In the genomic region with DNA sequence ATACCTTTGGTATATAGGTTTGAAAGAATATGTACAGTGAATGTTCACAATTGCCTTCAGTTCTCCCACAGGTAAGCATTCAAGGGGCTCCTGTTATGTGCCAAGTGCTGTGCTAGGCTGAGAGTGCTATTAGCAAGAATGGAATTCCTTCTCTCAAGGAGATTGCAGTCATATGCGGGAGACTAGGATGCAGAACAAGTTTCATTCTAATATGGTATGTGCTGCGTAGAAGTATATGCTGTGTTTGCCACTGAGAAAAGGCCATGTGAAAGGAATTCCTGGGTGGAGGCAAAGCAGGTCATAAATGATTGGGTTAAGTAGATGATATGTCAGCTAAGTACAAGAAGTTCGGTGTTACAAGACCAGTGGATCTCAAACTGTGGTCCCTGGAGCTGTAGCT, we compare ENCODE assay signal across 29 cellular contexts.
"Had no signal": no experiment of that assay in that cellular context is flagged by ENCODE, and none has a peak within 500 bp of the region (broad histone marks: within the 10 kb centered on the region; RNA-seq: fewer than 3 reads in every experiment).

No MANE protein-coding gene starts in this region.

- H3K36me3 ChIP-seq: adrenal gland, ascending aorta, brain microvascular endothelial cell, breast epithelium, cardiac muscle cell had no signal

- H3K27ac ChIP-seq: adrenal gland, ascending aorta, body of pancreas, brain microvascular endothelial cell, breast epithelium, cardiac muscle cell had no signal

- H3K4me3 ChIP-seq: adrenal gland, ascending aorta, body of pancreas, breast epithelium, cardiac muscle cell had no signal

- H3K27me3 ChIP-seq: adrenal gland, ascending aorta, body of pancreas, brain microvascular endothelial cell, breast epithelium, cardiac muscle cell had no signal

- H3K9me3 ChIP-seq: adrenal gland, ascending aorta, body of pancreas had no signal

- DNase-seq: activated effector memory CD4-positive, alpha-beta T cell treated with Interleukin-2 at 50 U/mL for 16 hours; activated gamma-delta T cell; activated gamma-delta T cell treated with Interleukin-2 at 50 U/mL for 16 hours; activated naive CD4-positive, alpha-beta T cell; activated naive CD4-positive, alpha-beta T cell treated with anti-CD3 and anti-CD28 coated beads for 36 hours; activated naive CD4-positive, alpha-beta T cell treated with anti-CD3 and anti-CD28 coated beads, Interleukin-2, amount 10 ng/mL, durations not matched to agents 7 days and 5 days; activated naive CD4-positive, alpha-beta T cell treated with anti-CD3 and anti-CD28 coated beads, Interleukin-2, amount 50 U/mL, for 16 hours; activated naive CD4-positive, alpha-beta T cell treated with Interleukin-2 at 50 U/mL for 16 hours; activated naive CD8-positive, alpha-beta T cell treated with anti-CD3 and anti-CD28 coated beads for 36 hours; activated naive CD8-positive, alpha-beta T cell treated with anti-CD3 and anti-CD28 coated beads, Interleukin-2, amount 10 ng/mL, durations not matched to agents 7 days and 5 days; activated naive CD8-positive, alpha-beta T cell treated with anti-CD3 and anti-CD28 coated beads, Interleukin-2, amount 50 U/mL, for 24 hours; activated T-cell treated with anti-CD3 and anti-CD28 coated beads, Interleukin-2, amount 50 U/mL, for 1 hour; activated T-cell treated with anti-CD3 and anti-CD28 coated beads, Interleukin-2, amount 50 U/mL, for 24 hours; activated T-cell treated with anti-CD3 and anti-CD28 coated beads, Interleukin-2, amount 50 U/mL, for 4 hours; activated T-cell treated with anti-CD3 and anti-CD28 coated beads, Interleukin-2, amount 50 U/mL, for 48 hours; activated T-cell treated with anti-CD3 and anti-CD28 coated beads, Interleukin-2, amount 50 U/mL, for 72 hours; adrenal gland; amniotic stem cell; amygdala; anterior cingulate cortex; aorta; body of pancreas; brain microvascular endothelial cell; caudate nucleus; central memory CD4-positive, alpha-beta T cell; cerebellar nuclear complex had no signal

- H3K4me1 ChIP-seq: adrenal gland, body of pancreas, breast epithelium had no signal
